ENCODE assay signal across 1 cellular context in the genomic region with DNA sequence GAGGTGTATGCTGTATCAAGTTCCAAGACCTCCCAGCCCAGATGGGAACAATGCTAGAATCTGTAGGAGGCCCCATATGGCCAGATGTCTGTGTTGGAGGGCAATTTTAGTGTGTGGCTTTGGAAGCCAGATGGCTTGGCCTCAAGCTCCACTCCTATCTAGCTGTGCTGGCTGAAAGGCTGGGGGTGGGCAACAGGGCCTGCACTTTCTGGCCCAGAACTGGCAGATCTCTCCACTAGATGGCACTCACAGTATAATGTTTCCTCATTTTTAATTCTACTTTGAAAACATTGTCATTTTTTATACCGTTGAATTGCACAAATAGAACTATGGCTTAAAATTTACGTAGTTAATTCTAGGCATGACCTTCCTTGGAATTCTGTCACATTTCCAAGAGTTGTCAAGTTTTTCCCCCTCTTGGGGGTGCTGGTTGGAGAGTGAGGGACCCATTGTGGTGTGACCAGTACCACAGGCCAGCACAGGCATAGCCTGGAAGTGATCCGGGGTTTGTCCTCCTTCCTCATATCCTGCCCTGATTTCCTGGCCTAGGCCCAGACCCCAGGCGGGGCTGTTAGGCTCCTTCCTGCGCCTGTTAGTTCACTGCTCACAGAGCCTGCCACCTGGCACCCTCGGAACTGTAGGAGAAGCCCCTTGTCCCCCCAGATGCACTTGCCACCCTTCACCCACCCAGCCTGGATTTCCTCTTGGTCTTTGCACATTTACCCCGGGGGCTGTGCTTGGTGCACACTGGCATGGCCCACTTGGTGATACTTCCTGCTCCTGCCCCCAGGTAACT.
A peak's percentile ranks its signal among the peaks of the same experiment; 100 is the strongest.
TF ChIP-seq lines count a peak whose summit lies in the region.

No MANE protein-coding gene starts in this region.

TF ChIP-seq in K562, 482 proteins besides CTCF, POLR2A, EP300 and RAD21:
- TF ChIP-seq ZFP30 (CRISPR knock-in tag; IDR thresholded peaks at IDR 0.05; ENCODE audit: borderline replicate concordance) (no peak), ZNF780A (CRISPR knock-in tag; IDR thresholded peaks at IDR 0.05) (no peak), CHD4 (IDR thresholded peaks at IDR 0.05; ENCODE audit: insufficient read depth, insufficient replicate concordance, low read depth, low read length, poor library complexity, severe bottlenecking) (no peak), ZNF212 (CRISPR knock-in tag; IDR thresholded peaks at IDR 0.05) (no peak), EP400 (IDR thresholded peaks at IDR 0.05) (no peak), DACH1 (IDR thresholded peaks at IDR 0.05; ENCODE audit: partially characterized antibody) (no peak), RBM34 (IDR thresholded peaks at IDR 0.05; ENCODE audit: borderline replicate concordance, insufficient read depth, low read length) (no peak), SMC3 (conservative IDR thresholded peaks at IDR 0.05; ENCODE audit: insufficient read depth, low read depth, low read length) (peak; percentile 45; the same call in 1 of the 2 replicates), CHD1 (IDR thresholded peaks at IDR 0.05; ENCODE audit: low read length) (no peak), GABPA (tag; conservative IDR thresholded peaks at IDR 0.05; ENCODE audit: low read depth) (no peak), ZNF778 (CRISPR knock-in tag; IDR thresholded peaks at IDR 0.05) (no peak), KLF10 (CRISPR knock-in tag; IDR thresholded peaks at IDR 0.05) (no peak), SIN3B (IDR thresholded peaks at IDR 0.05; ENCODE audit: low read depth) (no peak), ELF2 (CRISPR knock-in tag; IDR thresholded peaks at IDR 0.05) (no peak), ZNF707 (CRISPR knock-in tag; conservative IDR thresholded peaks at IDR 0.05) (no peak)
- TF ChIP-seq, protein P1, sequence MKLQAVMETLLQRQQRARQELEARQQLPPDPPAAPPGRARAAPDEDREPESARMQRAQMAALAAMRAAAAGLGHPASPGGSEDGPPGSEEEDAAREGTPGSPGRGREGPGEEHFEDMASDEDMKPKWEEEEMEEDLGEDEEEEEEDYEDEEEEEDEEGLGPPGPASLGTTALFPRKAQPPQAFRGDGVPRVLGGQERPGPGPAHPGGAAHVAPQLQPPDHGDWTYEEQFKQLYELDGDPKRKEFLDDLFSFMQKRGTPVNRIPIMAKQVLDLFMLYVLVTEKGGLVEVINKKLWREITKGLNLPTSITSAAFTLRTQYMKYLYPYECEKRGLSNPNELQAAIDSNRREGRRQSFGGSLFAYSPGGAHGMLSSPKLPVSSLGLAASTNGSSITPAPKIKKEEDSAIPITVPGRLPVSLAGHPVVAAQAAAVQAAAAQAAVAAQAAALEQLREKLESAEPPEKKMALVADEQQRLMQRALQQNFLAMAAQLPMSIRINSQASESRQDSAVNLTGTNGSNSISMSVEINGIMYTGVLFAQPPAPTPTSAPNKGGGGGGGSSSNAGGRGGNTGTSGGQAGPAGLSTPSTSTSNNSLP (IDR thresholded peaks at IDR 0.05; ENCODE audit: borderline replicate concordance, low read depth, low read length): 0 out of 2 replicates have a peak, but pooled peaks have one; percentile 27
TF ChIP-seq in K562: peak in this region for 2.
